ENCODE assay signal across 35 cellular contexts in the genomic region with DNA sequence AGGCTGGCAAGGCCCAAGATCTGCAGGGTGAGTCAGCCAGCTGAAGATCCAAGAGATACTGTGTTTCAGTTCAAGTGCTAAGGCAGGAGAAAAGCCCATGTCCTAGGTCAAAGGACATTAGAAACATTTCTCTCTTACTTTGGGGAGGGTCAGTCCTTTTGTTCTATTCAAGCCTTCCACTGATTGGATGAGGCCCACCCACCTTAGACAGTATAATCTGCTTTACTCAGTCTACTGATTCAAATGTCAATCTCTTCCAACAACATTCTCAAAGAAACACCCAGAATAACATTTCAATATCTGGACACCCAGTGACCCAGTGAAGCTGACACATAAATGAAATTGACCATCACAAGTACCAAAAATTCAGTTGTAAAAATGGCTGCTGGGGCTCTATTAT.
"Had no signal": no experiment of that assay in that cellular context is flagged by ENCODE, and none has a peak within 500 bp of the region (broad histone marks: within the 10 kb centered on the region; RNA-seq: fewer than 3 reads in every experiment).

No MANE protein-coding gene starts in this region.

- H3K9me3 ChIP-seq: MG63 had no signal

- DNase-seq: Karpas-422, Kasumi-1, MG63, MM.1S, MV-4-11, NCI-H1048, NCI-H1092, NCI-H1092 treated with DMSO at 0.1 percent for 48 hours, NCI-H1105, NCI-H1105 treated with DMSO at 0.1 percent for 48 hours, NCI-H1417, NCI-H1417 treated with DMSO at 0.1 percent for 48 hours, NCI-H1436, NCI-H1436 treated with DMSO at 0.1 percent for 48 hours, NCI-H146, NCI-H1694, NCI-H1694 treated with DMSO at 0.1 percent for 48 hours, NCI-H187, NCI-H187 treated with DMSO at 0.1 percent for 48 hours, NCI-H1930, NCI-H2029, NCI-H2029 treated with DMSO at 0.1 percent for 48 hours, NCI-H2081, NCI-H2081 treated with DMSO at 0.1 percent for 48 hours, NCI-H2107, NCI-H2171, NCI-H2171 treated with DMSO at 0.1 percent for 48 hours, NCI-H2227 treated with DMSO at 0.1 percent for 48 hours, NCI-H226, NCI-H345, NCI-H446, NCI-H446 treated with DMSO at 0.1 percent for 48 hours, NCI-H510A, NCI-H510A treated with DMSO at 0.1 percent for 48 hours, NCI-H524 had no signal

- H3K4me3 ChIP-seq: MG63 had no signal

- H3K36me3 ChIP-seq: MG63 had no signal

- H3K27me3 ChIP-seq: MG63 had no signal
